Comparison of ENCODE assay signal across 1 cellular context in genomic region chr17:76384222-76384986, GRCh38.
TF ChIP-seq lines count a peak whose summit lies in the region.

A gene with protein sequence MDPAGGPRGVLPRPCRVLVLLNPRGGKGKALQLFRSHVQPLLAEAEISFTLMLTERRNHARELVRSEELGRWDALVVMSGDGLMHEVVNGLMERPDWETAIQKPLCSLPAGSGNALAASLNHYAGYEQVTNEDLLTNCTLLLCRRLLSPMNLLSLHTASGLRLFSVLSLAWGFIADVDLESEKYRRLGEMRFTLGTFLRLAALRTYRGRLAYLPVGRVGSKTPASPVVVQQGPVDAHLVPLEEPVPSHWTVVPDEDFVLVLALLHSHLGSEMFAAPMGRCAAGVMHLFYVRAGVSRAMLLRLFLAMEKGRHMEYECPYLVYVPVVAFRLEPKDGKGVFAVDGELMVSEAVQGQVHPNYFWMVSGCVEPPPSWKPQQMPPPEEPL (plus strand): TSS chr17:76384609. CDS start chr17:76385645, 1,036 bp downstream.

TF ChIP-seq in K562, 482 proteins besides CTCF, POLR2A, EP300 and RAD21 (continued from another document and continues in another):
- TF ChIP-seq, protein P1, sequence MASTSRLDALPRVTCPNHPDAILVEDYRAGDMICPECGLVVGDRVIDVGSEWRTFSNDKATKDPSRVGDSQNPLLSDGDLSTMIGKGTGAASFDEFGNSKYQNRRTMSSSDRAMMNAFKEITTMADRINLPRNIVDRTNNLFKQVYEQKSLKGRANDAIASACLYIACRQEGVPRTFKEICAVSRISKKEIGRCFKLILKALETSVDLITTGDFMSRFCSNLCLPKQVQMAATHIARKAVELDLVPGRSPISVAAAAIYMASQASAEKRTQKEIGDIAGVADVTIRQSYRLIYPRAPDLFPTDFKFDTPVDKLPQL (IDR thresholded peaks at IDR 0.05; ENCODE audit: extremely low read depth, insufficient read length) = no peak
- TF ChIP-seq ZSCAN32 (CRISPR knock-in tag; IDR thresholded peaks at IDR 0.05) (no peak), TBP (optimal IDR thresholded peaks at IDR 0.05; ENCODE audit: low read depth, low read length) (peak; percentile 83), PRMT5 (CRISPR knock-in tag; IDR thresholded peaks at IDR 0.05) (no peak), ZNF277 (CRISPR knock-in tag; IDR thresholded peaks at IDR 0.05; ENCODE audit: borderline replicate concordance) (no peak), PHF21A (IDR thresholded peaks at IDR 0.05; ENCODE audit: borderline replicate concordance, low read depth) (0 out of 2 replicates have a peak, but pooled peaks have one; percentile 29), ZNF644 (tag; IDR thresholded peaks at IDR 0.05; ENCODE audit: low read depth) (no peak), MNT (conservative IDR thresholded peaks at IDR 0.05) (0 out of 4 replicates have a peak, but pooled peaks of 1 of the 2 experiments have one; percentile 26), PRPF4 (IDR thresholded peaks at IDR 0.05; ENCODE audit: insufficient read depth, low read depth, low read length, poor library complexity, severe bottlenecking) (no peak), ZNF830 (CRISPR knock-in tag; IDR thresholded peaks at IDR 0.05) (0 out of 2 replicates have a peak, but pooled peaks have one; percentile 85), ADNP (tag; IDR thresholded peaks at IDR 0.05) (no peak), TFAP4 (CRISPR knock-in tag; IDR thresholded peaks at IDR 0.05; ENCODE audit: borderline replicate concordance) (0 out of 2 replicates have a peak, but pooled peaks have one; percentile 31), ZFX (CRISPR knock-in tag; IDR thresholded peaks at IDR 0.05) (peak; percentile 72), ZNF311 (CRISPR knock-in tag; IDR thresholded peaks at IDR 0.05) (0 out of 2 replicates have a peak, but pooled peaks have one; percentile 5), HNRNPLL (IDR thresholded peaks at IDR 0.05; ENCODE audit: low read depth, low read length, poor library complexity, severe bottlenecking) (peak; percentile 11), ASH1L (IDR thresholded peaks at IDR 0.05; ENCODE audit: borderline replicate concordance, low read depth, partially characterized antibody) (no peak), KLF10 (CRISPR knock-in tag; IDR thresholded peaks at IDR 0.05) (no peak), ATF2 (CRISPR knock-in tag; IDR thresholded peaks at IDR 0.05) (no peak), MTA3 (IDR thresholded peaks at IDR 0.05; ENCODE audit: borderline replicate concordance) (peak; percentile 58; the same call in 1 of the 2 replicates), KDM1A (IDR thresholded peaks at IDR 0.05) (no peak), ERF (CRISPR knock-in tag; IDR thresholded peaks at IDR 0.05) (0 out of 2 replicates have a peak, but pooled peaks have one; percentile 15), UBTF (IDR thresholded peaks at IDR 0.05; ENCODE audit: borderline replicate concordance in 1 of 2, low read depth in 2 of 2, low read length in 2 of 2) (peak; percentile 32 to 80), STAT6 (CRISPR knock-in tag; IDR thresholded peaks at IDR 0.05) (peak; percentile 65; the same call in 1 of the 2 replicates), ATF6 (CRISPR knock-in tag; IDR thresholded peaks at IDR 0.05) (no peak)
- TF ChIP-seq, protein P2, sequence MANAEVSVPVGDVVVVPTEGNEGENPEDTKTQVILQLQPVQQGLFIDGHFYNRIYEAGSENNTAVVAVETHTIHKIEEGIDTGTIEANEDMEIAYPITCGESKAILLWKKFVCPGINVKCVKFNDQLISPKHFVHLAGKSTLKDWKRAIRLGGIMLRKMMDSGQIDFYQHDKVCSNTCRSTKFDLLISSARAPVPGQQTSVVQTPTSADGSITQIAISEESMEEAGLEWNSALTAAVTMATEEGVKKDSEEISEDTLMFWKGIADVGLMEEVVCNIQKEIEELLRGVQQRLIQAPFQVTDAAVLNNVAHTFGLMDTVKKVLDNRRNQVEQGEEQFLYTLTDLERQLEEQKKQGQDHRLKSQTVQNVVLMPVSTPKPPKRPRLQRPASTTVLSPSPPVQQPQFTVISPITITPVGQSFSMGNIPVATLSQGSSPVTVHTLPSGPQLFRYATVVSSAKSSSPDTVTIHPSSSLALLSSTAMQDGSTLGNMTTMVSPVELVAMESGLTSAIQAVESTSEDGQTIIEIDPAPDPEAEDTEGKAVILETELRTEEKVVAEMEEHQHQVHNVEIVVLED (CRISPR knock-in tag; IDR thresholded peaks at IDR 0.05) = 0 out of 2 replicates have a peak, but pooled peaks have one; percentile 8
- TF ChIP-seq, protein P3, sequence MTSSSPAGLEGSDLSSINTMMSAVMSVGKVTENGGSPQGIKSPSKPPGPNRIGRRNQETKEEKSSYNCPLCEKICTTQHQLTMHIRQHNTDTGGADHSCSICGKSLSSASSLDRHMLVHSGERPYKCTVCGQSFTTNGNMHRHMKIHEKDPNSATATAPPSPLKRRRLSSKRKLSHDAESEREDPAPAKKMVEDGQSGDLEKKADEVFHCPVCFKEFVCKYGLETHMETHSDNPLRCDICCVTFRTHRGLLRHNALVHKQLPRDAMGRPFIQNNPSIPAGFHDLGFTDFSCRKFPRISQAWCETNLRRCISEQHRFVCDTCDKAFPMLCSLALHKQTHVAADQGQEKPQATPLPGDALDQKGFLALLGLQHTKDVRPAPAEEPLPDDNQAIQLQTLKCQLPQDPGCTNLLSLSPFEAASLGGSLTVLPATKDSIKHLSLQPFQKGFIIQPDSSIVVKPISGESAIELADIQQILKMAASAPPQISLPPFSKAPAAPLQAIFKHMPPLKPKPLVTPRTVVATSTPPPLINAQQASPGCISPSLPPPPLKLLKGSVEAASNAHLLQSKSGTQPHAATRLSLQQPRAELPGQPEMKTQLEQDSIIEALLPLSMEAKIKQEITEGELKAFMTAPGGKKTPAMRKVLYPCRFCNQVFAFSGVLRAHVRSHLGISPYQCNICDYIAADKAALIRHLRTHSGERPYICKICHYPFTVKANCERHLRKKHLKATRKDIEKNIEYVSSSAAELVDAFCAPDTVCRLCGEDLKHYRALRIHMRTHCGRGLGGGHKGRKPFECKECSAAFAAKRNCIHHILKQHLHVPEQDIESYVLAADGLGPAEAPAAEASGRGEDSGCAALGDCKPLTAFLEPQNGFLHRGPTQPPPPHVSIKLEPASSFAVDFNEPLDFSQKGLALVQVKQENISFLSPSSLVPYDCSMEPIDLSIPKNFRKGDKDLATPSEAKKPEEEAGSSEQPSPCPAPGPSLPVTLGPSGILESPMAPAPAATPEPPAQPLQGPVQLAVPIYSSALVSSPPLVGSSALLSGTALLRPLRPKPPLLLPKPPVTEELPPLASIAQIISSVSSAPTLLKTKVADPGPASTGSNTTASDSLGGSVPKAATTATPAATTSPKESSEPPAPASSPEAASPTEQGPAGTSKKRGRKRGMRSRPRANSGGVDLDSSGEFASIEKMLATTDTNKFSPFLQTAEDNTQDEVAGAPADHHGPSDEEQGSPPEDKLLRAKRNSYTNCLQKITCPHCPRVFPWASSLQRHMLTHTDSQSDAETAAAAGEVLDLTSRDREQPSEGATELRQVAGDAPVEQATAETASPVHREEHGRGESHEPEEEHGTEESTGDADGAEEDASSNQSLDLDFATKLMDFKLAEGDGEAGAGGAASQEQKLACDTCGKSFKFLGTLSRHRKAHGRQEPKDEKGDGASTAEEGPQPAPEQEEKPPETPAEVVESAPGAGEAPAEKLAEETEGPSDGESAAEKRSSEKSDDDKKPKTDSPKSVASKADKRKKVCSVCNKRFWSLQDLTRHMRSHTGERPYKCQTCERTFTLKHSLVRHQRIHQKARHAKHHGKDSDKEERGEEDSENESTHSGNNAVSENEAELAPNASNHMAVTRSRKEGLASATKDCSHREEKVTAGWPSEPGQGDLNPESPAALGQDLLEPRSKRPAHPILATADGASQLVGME (CRISPR knock-in tag; IDR thresholded peaks at IDR 0.05) = no peak
- TF ChIP-seq, protein P4, sequence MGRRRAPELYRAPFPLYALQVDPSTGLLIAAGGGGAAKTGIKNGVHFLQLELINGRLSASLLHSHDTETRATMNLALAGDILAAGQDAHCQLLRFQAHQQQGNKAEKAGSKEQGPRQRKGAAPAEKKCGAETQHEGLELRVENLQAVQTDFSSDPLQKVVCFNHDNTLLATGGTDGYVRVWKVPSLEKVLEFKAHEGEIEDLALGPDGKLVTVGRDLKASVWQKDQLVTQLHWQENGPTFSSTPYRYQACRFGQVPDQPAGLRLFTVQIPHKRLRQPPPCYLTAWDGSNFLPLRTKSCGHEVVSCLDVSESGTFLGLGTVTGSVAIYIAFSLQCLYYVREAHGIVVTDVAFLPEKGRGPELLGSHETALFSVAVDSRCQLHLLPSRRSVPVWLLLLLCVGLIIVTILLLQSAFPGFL (CRISPR knock-in tag; IDR thresholded peaks at IDR 0.05) = no peak
